ENCODE assay signal across 14 cellular contexts in genomic region chr9:128916745-128917144, GRCh38. TPM values are rescaled to one million over a fixed set of nuclear protein-coding genes. Genes with fewer than 3 reads are reported as not detected.
DNase-seq lines count a peak whose midpoint lies in the region; ATAC-seq and TF ChIP-seq lines count a peak whose summit lies in the region.
"Had no signal": no experiment of that assay in that cellular context is flagged by ENCODE, and none has a peak within 500 bp of the region (broad histone marks: within the 10 kb centered on the region; RNA-seq: fewer than 3 reads in every experiment).

No MANE protein-coding gene starts in this region.

- ATAC-seq in left ventricle myocardium superior: no peak
- ATAC-seq in foreskin keratinocyte: no peak
- no peak for ATAC-seq in psoas muscle
- ATAC-seq in activated CD8-positive, alpha-beta memory T cell treated with anti-CD3 and anti-CD28 coated beads, Interleukin-2, amount 10 ng/mL, durations not matched to agents 7 days and 5 days: no peak
- ATAC-seq: activated CD4-positive, CD25-positive, alpha-beta regulatory T cell treated with anti-CD3 and anti-CD28 coated beads, Interleukin-2, amount 50 U/mL, for 24 hours; HCT116; SK-N-SH treated with all-trans-retinoic acid at 6 μM for 48 hours had no signal

- H3K9me3 ChIP-seq in left ventricle myocardium inferior (replicated peaks) (no peaks in the 10 kb centered on the region), psoas muscle (no peaks in the 10 kb centered on the region), vagina (no peaks in the 10 kb centered on the region)

- TF ChIP-seq CTCF in left ventricle myocardium inferior (IDR thresholded peaks at IDR 0.05; ENCODE audit: borderline replicate concordance) (no peak), foreskin keratinocyte (conservative IDR thresholded peaks at IDR 0.05) (no peak), psoas muscle (IDR thresholded peaks at IDR 0.05) (no peak), vagina (IDR thresholded peaks at IDR 0.05) (no peak)

- DNase-seq in left ventricle myocardium inferior: no peak
- no peak for DNase-seq in left ventricle myocardium superior
- DNase-seq in foreskin keratinocyte: no peak
- no peak for DNase-seq in psoas muscle
- no peak for DNase-seq in vagina (ENCODE audit: extremely low spot score in 2 of 2)
- no peak for DNase-seq in LoVo (ENCODE audit: low spot score)
- no peak for DNase-seq in NCI-H187 treated with DMSO at 0.1 percent for 48 hours (lab: John Stamatoyannopoulos, UW)
- no peak for DNase-seq in activated CD8-positive, alpha-beta memory T cell treated with anti-CD3 and anti-CD28 coated beads, Interleukin-2, amount 10 ng/mL, durations not matched to agents 7 days and 5 days
- DNase-seq: NCI-H1436; stimulated activated CD4-positive, alpha-beta T cell treated with anti-CD3 and anti-CD28 coated beads, Interleukin-2, amount 100 ng/mL, for 24 hours; stimulated activated naive CD4-positive, alpha-beta T cell treated with Interleukin-2 at 50 U/mL for 16 hours had no signal

- peaks cover 31% of the 10 kb centered on the region for H3K36me3 ChIP-seq in left ventricle myocardium inferior
- peaks cover 0 to 13% of the 10 kb centered on the region in 2 donors for H3K36me3 ChIP-seq in psoas muscle (ENCODE audit: insufficient read depth in 1 of 2, low read depth in 1 of 2)
- H3K36me3 ChIP-seq in vagina: peaks cover 0 to 13% of the 10 kb centered on the region in 2 donors

- H3K9me3 Mint-ChIP-seq in activated CD8-positive, alpha-beta memory T cell treated with anti-CD3 and anti-CD28 coated beads, Interleukin-2, amount 10 ng/mL, durations not matched to agents 7 days and 5 days (ENCODE audit: low read depth): no peaks in the 10 kb centered on the region

- H3K27me3 ChIP-seq in left ventricle myocardium inferior (ENCODE audit: low read depth): no peaks in the 10 kb centered on the region
- no peaks in the 10 kb centered on the region for H3K27me3 ChIP-seq in foreskin keratinocyte
- no peaks in the 10 kb centered on the region for H3K27me3 ChIP-seq in psoas muscle (ENCODE audit: insufficient read depth in 3 of 3, low read length in 2 of 3)
- H3K27me3 ChIP-seq in vagina: no peaks in the 10 kb centered on the region

- intact Hi-C loops in left ventricle myocardium inferior (cut with micrococcal nuclease): no loop called here
- intact Hi-C loops in left ventricle myocardium superior (cut with micrococcal nuclease): no loop called here
- intact Hi-C loops in psoas muscle (cut with DNase I): loop anchor here (1.0 to 5.0 kb wide), 2 partner anchors 31 to 34 kb away; partner anchors contain the start of genes DOLK (in 1 of the 2), KYAT1 (in 1 of the 2), LRRC8A (in 1 of the 2) and NUP188 (in 1 of the 2)
- intact Hi-C loops in vagina (cut with DNase I): no loop called here

- H3K4me3 ChIP-seq in left ventricle myocardium inferior (peak overlapping the region; percentile 29), psoas muscle (peak overlapping the region; percentile 46), vagina (no peak overlapping the region)

- TF ChIP-seq POLR2A in vagina (IDR thresholded peaks at IDR 0.05): no peak

- H3K4me3 Mint-ChIP-seq in activated CD8-positive, alpha-beta memory T cell treated with anti-CD3 and anti-CD28 coated beads, Interleukin-2, amount 10 ng/mL, durations not matched to agents 7 days and 5 days: no peak overlapping the region

- 66 to 71% (median 67%) methylated on average over 11 of the region's 11 CpGs for WGBS in psoas muscle, 3 donors

- H3K27ac ChIP-seq in left ventricle myocardium inferior (replicated peaks): peak overlapping the region; percentile 90
- H3K27ac ChIP-seq in foreskin keratinocyte: peak overlapping the region; percentile 23
- peak overlapping the region; percentile 57 for H3K27ac ChIP-seq in psoas muscle
- H3K27ac ChIP-seq in vagina: peak overlapping the region; percentile 96

- no peaks in the 10 kb centered on the region for H3K27me3 Mint-ChIP-seq in activated CD8-positive, alpha-beta memory T cell treated with anti-CD3 and anti-CD28 coated beads, Interleukin-2, amount 10 ng/mL, durations not matched to agents 7 days and 5 days

- H3K36me3 Mint-ChIP-seq in activated CD8-positive, alpha-beta memory T cell treated with anti-CD3 and anti-CD28 coated beads, Interleukin-2, amount 10 ng/mL, durations not matched to agents 7 days and 5 days: peaks cover 12% of the 10 kb centered on the region

- no peak overlapping the region for H3K27ac Mint-ChIP-seq in activated CD8-positive, alpha-beta memory T cell treated with anti-CD3 and anti-CD28 coated beads, Interleukin-2, amount 10 ng/mL, durations not matched to agents 7 days and 5 days

- H3K4me1 Mint-ChIP-seq in activated CD8-positive, alpha-beta memory T cell treated with anti-CD3 and anti-CD28 coated beads, Interleukin-2, amount 10 ng/mL, durations not matched to agents 7 days and 5 days: peaks cover 16% of the 10 kb centered on the region

- H3K4me1 ChIP-seq in left ventricle myocardium inferior (peaks cover 100% of the 10 kb centered on the region), foreskin keratinocyte (peaks cover 30% of the 10 kb centered on the region), psoas muscle (peaks cover 61% of the 10 kb centered on the region), vagina (peaks cover 91% of the 10 kb centered on the region)

- CTCF ChIA-PET in activated CD8-positive, alpha-beta memory T cell treated with anti-CD3 and anti-CD28 coated beads, Interleukin-2, amount 10 ng/mL, durations not matched to agents 7 days and 5 days (lab: Charles Lee): interaction anchor here (0.7 to 2.5 kb wide), 2 partner anchors 11 to 19 kb away, joined by 3 to 15 read pairs; no protein-coding TSS in a partner anchor

RNA-seq across cellular contexts. Expression of gene PHYHD1, which starts 4.0 kb away (rescaled TPM):
- total RNA-seq in left ventricle myocardium inferior (20.3 TPM), left ventricle myocardium superior (39.7 TPM), foreskin keratinocyte (8.2 and 12.9 TPM in 2 replicates), psoas muscle (10 to 100 TPM; 11.0 to 36.6 (median 29.9) TPM), vagina (23.6 TPM)
- polyA plus RNA-seq in foreskin keratinocyte (11.6 and 19.9 TPM in 2 replicates), psoas muscle (10 to 100 TPM; 16.7 to 45.0 (median 20.0) TPM)
- total RNA-seq in activated CD8-positive, alpha-beta memory T cell treated with anti-CD3 and anti-CD28 coated beads, Interleukin-2, amount 10 ng/mL, durations not matched to agents 7 days and 5 days: under 1 TPM; 0.47 to 0.63 TPM

RNA-seq across cellular contexts. Expression of gene DOLK, which starts 30.7 kb away (rescaled TPM):
- 8.4 TPM for total RNA-seq in left ventricle myocardium inferior
- 8.0 TPM for total RNA-seq in left ventricle myocardium superior
- total RNA-seq in foreskin keratinocyte: 21.1 and 21.5 TPM in 2 replicates
- polyA plus RNA-seq in foreskin keratinocyte: 20.2 and 22.0 TPM in 2 replicates
- 1 to 10 TPM; 4.5 to 9.0 (median 6.5) TPM for total RNA-seq in psoas muscle
- polyA plus RNA-seq in psoas muscle: 10 to 100 TPM in 2 of 3 donors, 1 to 10 TPM in 1; 6.2 to 14.0 (median 12.2) TPM
- 8.1 TPM for total RNA-seq in vagina
- total RNA-seq in activated CD8-positive, alpha-beta memory T cell treated with anti-CD3 and anti-CD28 coated beads, Interleukin-2, amount 10 ng/mL, durations not matched to agents 7 days and 5 days: 10 to 100 TPM in 1 of 2 experiments, 1 to 10 TPM in 1; 7.7 to 11.1 TPM

RNA-seq across cellular contexts. Expression of gene NUP188, which starts 30.8 kb away (rescaled TPM):
- total RNA-seq in left ventricle myocardium inferior (15.9 TPM), left ventricle myocardium superior (17.4 TPM), foreskin keratinocyte (55.3 and 61.2 TPM in 2 replicates), psoas muscle (10 to 100 TPM; 17.2 to 25.9 (median 25.4) TPM), vagina (69.0 TPM)
- polyA plus RNA-seq in foreskin keratinocyte (21.9 and 26.5 TPM in 2 replicates), psoas muscle (10 to 100 TPM in 2 of 3 donors, 1 to 10 TPM in 1; 9.8 to 28.1 (median 18.6) TPM)
- 100 to 1,000 TPM in 1 of 2 experiments, 10 to 100 TPM in 1; 88.0 to 108 TPM for total RNA-seq in activated CD8-positive, alpha-beta memory T cell treated with anti-CD3 and anti-CD28 coated beads, Interleukin-2, amount 10 ng/mL, durations not matched to agents 7 days and 5 days

RNA-seq across cellular contexts. Expression of gene LRRC8A, which starts 34.8 kb away (rescaled TPM):
- total RNA-seq in left ventricle myocardium inferior (19.8 TPM), left ventricle myocardium superior (21.6 TPM), foreskin keratinocyte (127 and 152 TPM in 2 replicates), psoas muscle (10 to 100 TPM; 12.2 to 22.4 (median 18.3) TPM), vagina (110 TPM)
- polyA plus RNA-seq in foreskin keratinocyte (74.0 and 81.3 TPM in 2 replicates), psoas muscle (10 to 100 TPM; 11.6 to 71.5 (median 16.4) TPM)
- 10 to 100 TPM; 25.6 to 26.7 TPM for total RNA-seq in activated CD8-positive, alpha-beta memory T cell treated with anti-CD3 and anti-CD28 coated beads, Interleukin-2, amount 10 ng/mL, durations not matched to agents 7 days and 5 days

RNA-seq across cellular contexts. Expression of gene KYAT1, which starts 35.0 kb away (rescaled TPM):
- total RNA-seq in left ventricle myocardium inferior (12.1 TPM), left ventricle myocardium superior (16.6 TPM), foreskin keratinocyte (13.2 and 16.2 TPM in 2 replicates), psoas muscle (1 to 10 TPM; 6.4 to 8.9 (median 7.1) TPM), vagina (11.0 TPM)
- polyA plus RNA-seq in foreskin keratinocyte (13.0 and 16.4 TPM in 2 replicates), psoas muscle (10 to 100 TPM in 1 of 3 donors, 1 to 10 TPM in 2; 7.2 to 12.0 (median 7.9) TPM)
- 10 to 100 TPM; 12.7 to 20.6 TPM for total RNA-seq in activated CD8-positive, alpha-beta memory T cell treated with anti-CD3 and anti-CD28 coated beads, Interleukin-2, amount 10 ng/mL, durations not matched to agents 7 days and 5 days

Comparison
In these comparisons a context has a peak if more than half of its experiments do, and no peak if none do; other contexts are left out.
1. H3K27ac ChIP-seq: peak in every context shown above with its lines; median percentile 96 in vagina; 90 in left ventricle myocardium inferior; 57 in psoas muscle; 23 in foreskin keratinocyte.
2. H3K4me3 ChIP-seq: peak in left ventricle myocardium inferior (single experiment) and psoas muscle (single experiment); none in vagina (0 of 2).
3. intact Hi-C loops: an anchor here in psoas muscle (1.0 to 5.0 kb wide); none called in left ventricle myocardium inferior, left ventricle myocardium superior and vagina.